In genomic region chr10:27950165-27950564, GRCh38 we compare ENCODE assay signal across 1 cellular context.
TF ChIP-seq lines count a peak whose summit lies in the region.

No MANE protein-coding gene starts in this region.

TF ChIP-seq in GM23338, 12 proteins besides CTCF, POLR2A, EP300 and RAD21 (continued from another document):
- TF ChIP-seq STAT1 (IDR thresholded peaks at IDR 0.05; ENCODE audit: unreplicated experiment) (no peak), JUNB (IDR thresholded peaks at IDR 0.05; ENCODE audit: unreplicated experiment) (no peak)
